In genomic region chr14:70600382-70601157, GRCh38 we compare ENCODE assay signal across 1 cellular context.
TF ChIP-seq lines count a peak whose summit lies in the region.

Gene MED6, minus strand, starts transcription at chr14:70600655. Its CDS starts 18 bp downstream, at chr14:70600637.

TF ChIP-seq in HepG2, 621 proteins besides CTCF, POLR2A, EP300 and RAD21 (continued from another document and continues in another):
- TF ChIP-seq, protein P1, sequence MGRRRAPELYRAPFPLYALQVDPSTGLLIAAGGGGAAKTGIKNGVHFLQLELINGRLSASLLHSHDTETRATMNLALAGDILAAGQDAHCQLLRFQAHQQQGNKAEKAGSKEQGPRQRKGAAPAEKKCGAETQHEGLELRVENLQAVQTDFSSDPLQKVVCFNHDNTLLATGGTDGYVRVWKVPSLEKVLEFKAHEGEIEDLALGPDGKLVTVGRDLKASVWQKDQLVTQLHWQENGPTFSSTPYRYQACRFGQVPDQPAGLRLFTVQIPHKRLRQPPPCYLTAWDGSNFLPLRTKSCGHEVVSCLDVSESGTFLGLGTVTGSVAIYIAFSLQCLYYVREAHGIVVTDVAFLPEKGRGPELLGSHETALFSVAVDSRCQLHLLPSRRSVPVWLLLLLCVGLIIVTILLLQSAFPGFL (CRISPR knock-in tag; IDR thresholded peaks at IDR 0.05), result no peak
- TF ChIP-seq FOXK1 (CRISPR knock-in tag; IDR thresholded peaks at IDR 0.05; ENCODE audit: borderline replicate concordance, low read depth), result peak; percentile 96
- TF ChIP-seq ZNF124 (CRISPR knock-in tag; IDR thresholded peaks at IDR 0.05), result no peak
- peak; percentile 56; the same call in 1 of the 2 replicates for TF ChIP-seq GMEB2 (CRISPR knock-in tag; IDR thresholded peaks at IDR 0.05; ENCODE audit: low read depth)
- peak; percentile 35; the same call in 1 of the 3 replicates for TF ChIP-seq MXI1 (IDR thresholded peaks at IDR 0.05; ENCODE audit: borderline replicate concordance, low read depth, low read length)
- no peak for TF ChIP-seq U2AF2 (IDR thresholded peaks at IDR 0.05; ENCODE audit: low read depth, low read length)
- TF ChIP-seq RCOR2 (CRISPR knock-in tag; IDR thresholded peaks at IDR 0.05), result no peak
- TF ChIP-seq ZNF143 (CRISPR knock-in tag; IDR thresholded peaks at IDR 0.05), result peak; percentile 31; the same call in 1 of the 2 replicates
- TF ChIP-seq GABPA (IDR thresholded peaks at IDR 0.05; ENCODE audit: low read depth, low read length), result peak; percentile 85
- peak; percentile 96 for TF ChIP-seq GABPA (CRISPR knock-in tag; IDR thresholded peaks at IDR 0.05; ENCODE audit: low read depth)
- TF ChIP-seq ZNF549 (CRISPR knock-in tag; IDR thresholded peaks at IDR 0.05), result no peak
- no peak for TF ChIP-seq ZNF83 (CRISPR knock-in tag; IDR thresholded peaks at IDR 0.05; ENCODE audit: borderline replicate concordance)
- no peak for TF ChIP-seq CERS6 (CRISPR knock-in tag; IDR thresholded peaks at IDR 0.05)
- TF ChIP-seq, protein P2, sequence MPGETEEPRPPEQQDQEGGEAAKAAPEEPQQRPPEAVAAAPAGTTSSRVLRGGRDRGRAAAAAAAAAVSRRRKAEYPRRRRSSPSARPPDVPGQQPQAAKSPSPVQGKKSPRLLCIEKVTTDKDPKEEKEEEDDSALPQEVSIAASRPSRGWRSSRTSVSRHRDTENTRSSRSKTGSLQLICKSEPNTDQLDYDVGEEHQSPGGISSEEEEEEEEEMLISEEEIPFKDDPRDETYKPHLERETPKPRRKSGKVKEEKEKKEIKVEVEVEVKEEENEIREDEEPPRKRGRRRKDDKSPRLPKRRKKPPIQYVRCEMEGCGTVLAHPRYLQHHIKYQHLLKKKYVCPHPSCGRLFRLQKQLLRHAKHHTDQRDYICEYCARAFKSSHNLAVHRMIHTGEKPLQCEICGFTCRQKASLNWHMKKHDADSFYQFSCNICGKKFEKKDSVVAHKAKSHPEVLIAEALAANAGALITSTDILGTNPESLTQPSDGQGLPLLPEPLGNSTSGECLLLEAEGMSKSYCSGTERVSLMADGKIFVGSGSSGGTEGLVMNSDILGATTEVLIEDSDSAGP (CRISPR knock-in tag; IDR thresholded peaks at IDR 0.05; ENCODE audit: borderline replicate concordance), result no peak
- no peak for TF ChIP-seq ZNF773 (CRISPR knock-in tag; IDR thresholded peaks at IDR 0.05; ENCODE audit: borderline replicate concordance)
- no peak for TF ChIP-seq ARID4A (CRISPR knock-in tag; IDR thresholded peaks at IDR 0.05; ENCODE audit: borderline replicate concordance)
- no peak for TF ChIP-seq THYN1 (CRISPR knock-in tag; IDR thresholded peaks at IDR 0.05; ENCODE audit: borderline replicate concordance, low read depth)
- no peak for TF ChIP-seq AGO2 (optimal IDR thresholded peaks at IDR 0.05; ENCODE audit: low read depth, low read length)
- TF ChIP-seq, protein P3, sequence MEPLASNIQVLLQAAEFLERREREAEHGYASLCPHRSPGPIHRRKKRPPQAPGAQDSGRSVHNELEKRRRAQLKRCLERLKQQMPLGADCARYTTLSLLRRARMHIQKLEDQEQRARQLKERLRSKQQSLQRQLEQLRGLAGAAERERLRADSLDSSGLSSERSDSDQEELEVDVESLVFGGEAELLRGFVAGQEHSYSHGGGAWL (CRISPR knock-in tag; IDR thresholded peaks at IDR 0.05), result no peak
- TF ChIP-seq ZFP90 (CRISPR knock-in tag; IDR thresholded peaks at IDR 0.05; ENCODE audit: borderline replicate concordance), result no peak
- no peak for TF ChIP-seq ATF6 (CRISPR knock-in tag; conservative IDR thresholded peaks at IDR 0.05)
- TF ChIP-seq ZNF251 (CRISPR knock-in tag; IDR thresholded peaks at IDR 0.05), result no peak
- no peak for TF ChIP-seq FLYWCH1 (CRISPR knock-in tag; IDR thresholded peaks at IDR 0.05)
- TF ChIP-seq RARA (CRISPR knock-in tag; IDR thresholded peaks at IDR 0.05), result peak; percentile 20; the same call in 1 of the 2 replicates
- TF ChIP-seq ZNF710 (CRISPR knock-in tag; IDR thresholded peaks at IDR 0.05; ENCODE audit: borderline replicate concordance), result no peak
- TF ChIP-seq, protein P4, sequence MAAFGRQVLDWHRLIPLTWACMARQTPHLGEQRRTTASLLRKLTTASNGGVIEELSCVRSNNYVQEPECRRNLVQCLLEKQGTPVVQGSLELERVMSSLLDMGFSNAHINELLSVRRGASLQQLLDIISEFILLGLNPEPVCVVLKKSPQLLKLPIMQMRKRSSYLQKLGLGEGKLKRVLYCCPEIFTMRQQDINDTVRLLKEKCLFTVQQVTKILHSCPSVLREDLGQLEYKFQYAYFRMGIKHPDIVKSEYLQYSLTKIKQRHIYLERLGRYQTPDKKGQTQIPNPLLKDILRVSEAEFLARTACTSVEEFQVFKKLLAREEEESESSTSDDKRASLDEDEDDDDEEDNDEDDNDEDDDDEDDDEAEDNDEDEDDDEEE (CRISPR knock-in tag; IDR thresholded peaks at IDR 0.05), result no peak
- TF ChIP-seq ETV5 (CRISPR knock-in tag; IDR thresholded peaks at IDR 0.05; ENCODE audit: borderline replicate concordance), result peak; percentile 37; the same call in 1 of the 2 replicates
- TF ChIP-seq ZNF800 (CRISPR knock-in tag; IDR thresholded peaks at IDR 0.05), result no peak
- no peak for TF ChIP-seq DR1 (CRISPR knock-in tag; IDR thresholded peaks at IDR 0.05)
- peak; percentile 60 for TF ChIP-seq NR2C2 (CRISPR knock-in tag; IDR thresholded peaks at IDR 0.05; ENCODE audit: borderline replicate concordance)
- TF ChIP-seq ZNF180 (CRISPR knock-in tag; IDR thresholded peaks at IDR 0.05; ENCODE audit: borderline replicate concordance, low read depth), result no peak
- TF ChIP-seq YEATS2 (CRISPR knock-in tag; IDR thresholded peaks at IDR 0.05; ENCODE audit: borderline replicate concordance), result peak; percentile 92
- no peak for TF ChIP-seq SMAD9 (CRISPR knock-in tag; IDR thresholded peaks at IDR 0.05)
- 0 out of 2 replicates have a peak, but pooled peaks have one; percentile 48 for TF ChIP-seq PCBP1 (IDR thresholded peaks at IDR 0.05; ENCODE audit: borderline replicate concordance, low read depth, low read length)
- no peak for TF ChIP-seq TEAD3 (CRISPR knock-in tag; optimal IDR thresholded peaks at IDR 0.05; ENCODE audit: borderline replicate concordance)
- peak; percentile 86 for TF ChIP-seq HOXA3 (CRISPR knock-in tag; IDR thresholded peaks at IDR 0.05)
- no peak for TF ChIP-seq PAXIP1 (CRISPR knock-in tag; conservative IDR thresholded peaks at IDR 0.05)
- no peak for TF ChIP-seq ZSCAN22 (CRISPR knock-in tag; IDR thresholded peaks at IDR 0.05)
- peak; percentile 82; the same call in 1 of the 2 replicates for TF ChIP-seq ZZZ3 (CRISPR knock-in tag; IDR thresholded peaks at IDR 0.05; ENCODE audit: borderline replicate concordance)
- peak; percentile 41 for TF ChIP-seq FOXA3 (CRISPR knock-in tag; IDR thresholded peaks at IDR 0.05)
